Comparison of ENCODE assay signal across 12 cellular contexts in genomic region chr5:147892696-147893296, GRCh38. TPM values are rescaled to one million over a fixed set of nuclear protein-coding genes. Genes with fewer than 3 reads are reported as not detected.
DNase-seq lines count a peak whose midpoint lies in the region; ATAC-seq and TF ChIP-seq lines count a peak whose summit lies in the region.
"Had no signal": no experiment of that assay in that cellular context is flagged by ENCODE, and none has a peak within 500 bp of the region (broad histone marks: within the 10 kb centered on the region; RNA-seq: fewer than 3 reads in every experiment).

No MANE protein-coding gene starts in this region.

- H3K4me1 Mint-ChIP-seq in type B pancreatic cell (ENCODE audit: unreplicated experiment) = no peaks in the 10 kb centered on the region

- no peaks in the 10 kb centered on the region for H3K27me3 Mint-ChIP-seq in type B pancreatic cell

- in situ Hi-C loops in astrocyte of the spinal cord (cut with HindIII; ENCODE audit: low sequenced_read_pairs) = no loop called here

- TF ChIP-seq CTCF in astrocyte of the spinal cord (IDR thresholded peaks at IDR 0.05; ENCODE audit: low read depth, low read length) (no peak), type B pancreatic cell (conservative IDR thresholded peaks at IDR 0.05) (no peak)

- peak; percentile 16 for DNase-seq in DMS153 (lab: John Stamatoyannopoulos, UW)
- no peak for DNase-seq in DMS153 treated with DMSO at 0.1 percent for 48 hours (lab: John Stamatoyannopoulos, UW; ENCODE audit: unreplicated experiment)
- DNase-seq in astrocyte of the spinal cord (ENCODE audit: low read depth, low spot score) = peak; percentile 12
- peak; percentile 92 for DNase-seq in islet precursor cell
- no peak for DNase-seq in type B pancreatic cell (ENCODE audit: extremely low spot score, unreplicated experiment)
- no peak for DNase-seq in NCI-H2171 (lab: John Stamatoyannopoulos, UW)
- DNase-seq in stimulated activated naive CD4-positive, alpha-beta T cell treated with Interleukin-2 at 50 U/mL for 16 hours (lab: John Stamatoyannopoulos, UW) = no peak
- DNase-seq: 8988T; activated CD4-positive, alpha-beta T cell treated with anti-CD3 and anti-CD28 coated beads, Interleukin-2, amount 50 U/mL, for 4 hours had no signal

- no peaks in the 10 kb centered on the region for H3K36me3 Mint-ChIP-seq in type B pancreatic cell

- H3K27ac Mint-ChIP-seq in type B pancreatic cell = peak overlapping the region; percentile 85
- H3K27ac Mint-ChIP-seq: T-helper 1 cell treated with Interleukin-12 subunit alpha and Interleukin-12 subunit beta and Interleukin-4 antibody, amounts not matched to agents 30 μg/mL and 1 μg/mL, for 36 hours had no signal

- no peaks in the 10 kb centered on the region for H3K9me3 Mint-ChIP-seq in type B pancreatic cell
- H3K9me3 Mint-ChIP-seq: T-helper 1 cell treated with Interleukin-12 subunit alpha and Interleukin-12 subunit beta and Interleukin-4 antibody, amounts not matched to agents 30 μg/mL and 1 μg/mL, for 36 hours had no signal

- no peak overlapping the region for H3K4me3 ChIP-seq in astrocyte of the spinal cord (ENCODE audit: low read depth, low read length)

- ATAC-seq in GM18909 (IDR thresholded peaks at IDR 0.05; ENCODE audit: poor library complexity, unreplicated experiment) = no peak

- peak overlapping the region; percentile 34 for H3K4me3 Mint-ChIP-seq in type B pancreatic cell
- H3K4me3 Mint-ChIP-seq: T-helper 1 cell treated with Interleukin-12 subunit alpha and Interleukin-12 subunit beta and Interleukin-4 antibody, amounts not matched to agents 30 μg/mL and 1 μg/mL, for 36 hours had no signal

RNA-seq across cellular contexts. Expression of gene C5orf46, which starts 13.5 kb away (rescaled TPM):
- total RNA-seq in type B pancreatic cell (ENCODE audit: low replicate concordance) = not detected in 2 replicates

RNA-seq across cellular contexts. Expression of gene SCGB3A2, which starts 14.3 kb away (rescaled TPM):
- 1.4 TPM in 1 of 2 replicates, not detected in the other for total RNA-seq in type B pancreatic cell (ENCODE audit: low replicate concordance)
- total RNA-seq: cardiac septum had no signal

Comparison
In these comparisons a context has a peak if more than half of its experiments do, and no peak if none do; other contexts are left out.
1. DNase-seq: peak in DMS153 (single experiment), astrocyte of the spinal cord (single experiment) and islet precursor cell (single experiment); none in DMS153 treated with DMSO at 0.1 percent for 48 hours (single experiment), type B pancreatic cell (single experiment), NCI-H2171 (single experiment) and stimulated activated naive CD4-positive, alpha-beta T cell treated with Interleukin-2 at 50 U/mL for 16 hours (single experiment).